Comparison of ENCODE assay signal across 8 cellular contexts in genomic region chr20:2523919-2524434, GRCh38. TPM values are rescaled to one million over a fixed set of nuclear protein-coding genes. Genes with fewer than 3 reads are reported as not detected.
DNase-seq lines count a peak whose midpoint lies in the region; ATAC-seq, FAIRE-seq and TF ChIP-seq lines count a peak whose summit lies in the region.

No MANE protein-coding gene starts in this region.

- POLR2A ChIA-PET in PC-9 (lab: Charles Lee; ENCODE audit: unreplicated experiment): interaction anchor here (0.5 kb wide), 1 partner anchor 781 kb away, joined by 4 read pairs; no protein-coding TSS in a partner anchor

- no peak overlapping the region for H3K4ac ChIP-seq in trophoblast cell (ENCODE audit: low read depth, low read length)

- no peak overlapping the region for H2BK5ac ChIP-seq in trophoblast cell (ENCODE audit: low read depth, low read length, poor library complexity)

- no peaks in the 10 kb centered on the region for H3K4me1 ChIP-seq in PC-9 (replicated peaks; ENCODE audit: insufficient read depth)
- H3K4me1 ChIP-seq in trophoblast cell (ENCODE audit: control insufficient read depth in 1 of 2, insufficient read depth in 2 of 2, low read length in 2 of 2): peaks cover 0 to 4% of the 10 kb centered on the region in 2 experiments
- peaks cover 0 to 2% of the 10 kb centered on the region in 2 donors for H3K4me1 ChIP-seq in small intestine (ENCODE audit: control insufficient read depth in 2 of 2, insufficient read depth in 1 of 2, low read depth in 1 of 2, low read length in 1 of 2)

- CTCF ChIA-PET in Calu3 (lab: Charles Lee): interaction anchor here (0.6 to 1.2 kb wide), 4 partner anchors 90 to 307 kb away, joined by 3 to 4 read pairs (median 3); no protein-coding TSS in a partner anchor
- CTCF ChIA-PET in PC-9 (lab: Charles Lee): interaction anchor here (0.6 to 1.0 kb wide), 5 partner anchors 14 to 530 kb away, joined by 3 to 5 read pairs (median 4); partner anchors contain the start of gene SNRPB

- H3K27me3 Mint-ChIP-seq in Calu3 (ENCODE audit: unreplicated experiment): peaks cover 39% of the 10 kb centered on the region

- peak overlapping the region; percentile 87 for H3K4me3 Mint-ChIP-seq in Calu3 (ENCODE audit: low read depth, unreplicated experiment)

- no peaks in the 10 kb centered on the region for H3K9me3 Mint-ChIP-seq in Calu3 (ENCODE audit: low read depth, unreplicated experiment)

- H3K79me1 ChIP-seq in trophoblast cell (ENCODE audit: low read length): peaks cover 7% of the 10 kb centered on the region

- no peak overlapping the region for H4K91ac ChIP-seq in trophoblast cell (ENCODE audit: low read depth, low read length)

- H3K4me3 ChIP-seq in PC-9: peak overlapping the region; percentile 98; the same call in 1 of the 2 replicates
- H3K4me3 ChIP-seq in epithelial cell of esophagus (ENCODE audit: low read length): peak overlapping the region; percentile 78
- no peak overlapping the region for H3K4me3 ChIP-seq in trophoblast cell (ENCODE audit: low read depth, low read length)
- peak overlapping the region in 1 of 2 donors; percentile 66 for H3K4me3 ChIP-seq in small intestine (ENCODE audit: low read depth in 1 of 2, low read length in 2 of 2)

- intact Hi-C loops in Calu3 (cut with micrococcal nuclease; ENCODE audit: unreplicated experiment): loop anchor here (5.0 kb wide), 1 partner anchor 108 kb away; no protein-coding TSS in a partner anchor
- intact Hi-C loops in PC-9 (cut with micrococcal nuclease; ENCODE audit: unreplicated experiment): loop anchor here (1.0 kb wide), 1 partner anchor 123 kb away; no protein-coding TSS in a partner anchor

- no peaks in the 10 kb centered on the region for H3K9me2 ChIP-seq in PC-9 (ENCODE audit: insufficient read depth)

- H3F3A ChIP-seq in PC-9 (ENCODE audit: insufficient read depth, low read depth): no peaks in the 10 kb centered on the region

- DNase-seq in Calu3: no peak
- DNase-seq in PC-9: no peak
- no peak for DNase-seq in epithelial cell of esophagus (ENCODE audit: low read depth)
- no peak for DNase-seq in trophoblast cell
- DNase-seq in small intestine: no peak
- DNase-seq in midbrain (lab: John Stamatoyannopoulos, UW): no peak
- no peak for DNase-seq in Kasumi-1 (lab: John Stamatoyannopoulos, UW)

- H3K18ac ChIP-seq in trophoblast cell (ENCODE audit: low read length): no peak overlapping the region

- peaks cover 11% of the 10 kb centered on the region for H3K36me3 Mint-ChIP-seq in Calu3 (ENCODE audit: insufficient read depth, unreplicated experiment)

- H3K14ac ChIP-seq in trophoblast cell (ENCODE audit: low read length): no peak overlapping the region

- H4K8ac ChIP-seq in trophoblast cell (ENCODE audit: low read depth, low read length): no peak overlapping the region

- no peak for ATAC-seq in HG03520 (IDR thresholded peaks at IDR 0.05; ENCODE audit: unreplicated experiment)

- no peak overlapping the region for H2AK5ac ChIP-seq in trophoblast cell (ENCODE audit: low read length)

- H3K27me3 ChIP-seq in PC-9 (ENCODE audit: insufficient read depth, low read depth) (peaks cover 15% of the 10 kb centered on the region), trophoblast cell (ENCODE audit: insufficient read depth, low read length) (peaks cover 13% of the 10 kb centered on the region), small intestine (ENCODE audit: control insufficient read depth in 2 of 2, insufficient read depth in 2 of 2, low read length in 2 of 2) (no peaks in the 10 kb centered on the region)

- no peaks in the 10 kb centered on the region for H3K9me3 ChIP-seq in PC-9 (ENCODE audit: insufficient read depth, low read depth)
- H3K9me3 ChIP-seq in trophoblast cell (ENCODE audit: insufficient read depth, low read depth, low read length): no peaks in the 10 kb centered on the region
- H3K9me3 ChIP-seq in small intestine (ENCODE audit: control insufficient read depth, low read depth): no peaks in the 10 kb centered on the region

- no peaks in the 10 kb centered on the region for H3K4me1 Mint-ChIP-seq in Calu3 (ENCODE audit: low read depth, unreplicated experiment)

- H2AFZ ChIP-seq in PC-9 (peak overlapping the region; percentile 99), trophoblast cell (ENCODE audit: insufficient read depth, low read length, poor library complexity) (no peak overlapping the region)

- BruUV-seq in Calu3 (replicated peaks; lab: Mats Ljungman, UMichigan) (no TSS peak), PC-9 (replicated peaks; lab: Mats Ljungman, UMichigan) (no TSS peak)

- FAIRE-seq in small intestine (lab: Jason Lieb, UNC): no peak

- H3K9ac ChIP-seq in trophoblast cell (ENCODE audit: low read length): no peak overlapping the region

- H3K23ac ChIP-seq in trophoblast cell (ENCODE audit: low read length): no peak overlapping the region

- no peak for TF ChIP-seq CTCF in Calu3 (IDR thresholded peaks at IDR 0.05; ENCODE audit: unreplicated experiment)
- TF ChIP-seq CTCF in PC-9 (conservative IDR thresholded peaks at IDR 0.05): no peak
- TF ChIP-seq CTCF in epithelial cell of esophagus (IDR thresholded peaks at IDR 0.05; ENCODE audit: insufficient read depth, low read depth, low read length, missing control alignments): no peak

- H3K27ac Mint-ChIP-seq in Calu3 (ENCODE audit: unreplicated experiment): no peak overlapping the region

- no peak overlapping the region for H2BK120ac ChIP-seq in trophoblast cell (ENCODE audit: insufficient read depth, low read length, poor library complexity)

- WGBS in trophoblast cell (ENCODE audit: extremely low coverage, insufficient coverage, insufficient read length): no CpG with 5 or more reads among the region's 6 CpGs
- 44 to 48% (median 47%) methylated on average over 6 of the region's 6 CpGs for WGBS in small intestine, 3 donors

- H2BK12ac ChIP-seq in trophoblast cell (ENCODE audit: low read length): no peak overlapping the region

- H3K79me2 ChIP-seq in PC-9 (ENCODE audit: low read depth) (no peaks in the 10 kb centered on the region), trophoblast cell (ENCODE audit: control insufficient read depth, insufficient read depth, low read length, poor library complexity) (peaks cover 3% of the 10 kb centered on the region)

- no peaks in the 10 kb centered on the region for H4K20me1 ChIP-seq in PC-9 (ENCODE audit: insufficient read depth)

- no peak overlapping the region for H3K27ac ChIP-seq in PC-9
- H3K27ac ChIP-seq in trophoblast cell (ENCODE audit: low read depth, low read length): no peak overlapping the region
- H3K27ac ChIP-seq in small intestine (ENCODE audit: low read depth in 1 of 2, low read length in 1 of 2): peak overlapping the region in 1 of 2 donors; percentile 96

- H3K4me2 ChIP-seq in PC-9 (peak overlapping the region; percentile 98), trophoblast cell (ENCODE audit: low read length) (peak overlapping the region; percentile 91)

- H3K36me3 ChIP-seq in PC-9 (ENCODE audit: low read depth): no peaks in the 10 kb centered on the region
- H3K36me3 ChIP-seq in trophoblast cell (ENCODE audit: control insufficient read depth in 1 of 2, insufficient read depth in 2 of 2, low read length in 2 of 2): no peaks in the 10 kb centered on the region
- no peaks in the 10 kb centered on the region for H3K36me3 ChIP-seq in small intestine (ENCODE audit: control insufficient read depth in 2 of 2, insufficient read depth in 2 of 2, low read length in 2 of 2)

- H4K12ac ChIP-seq in trophoblast cell (ENCODE audit: low read depth, low read length): no peak overlapping the region

RNA-seq across cellular contexts. Expression of gene TMC2, which starts 12.4 kb away (rescaled TPM):
- not detected in 2 replicates for total RNA-seq in Calu3 (2022)
- not detected in 2 replicates for total RNA-seq in PC-9 (2021)
- not detected in 2 replicates for polyA plus RNA-seq in trophoblast cell (2013)
- under 1 TPM in 1 of 3 donors, not detected in 2; 0.37 TPM for polyA plus RNA-seq in small intestine

RNA-seq across cellular contexts. Expression of gene ZNF343, which starts 15.3 kb away (rescaled TPM):
- total RNA-seq in Calu3 (2022) (6.5 and 6.8 TPM in 2 replicates), PC-9 (2021) (10.0 and 11.9 TPM in 2 replicates)
- 3.2 and 3.3 TPM in 2 replicates for polyA plus RNA-seq in trophoblast cell (2013)
- 1 to 10 TPM; 3.2 to 5.0 (median 4.9) TPM for polyA plus RNA-seq in small intestine

RNA-seq across cellular contexts. Expression of gene SNRPB, which starts 53.4 kb away (rescaled TPM):
- total RNA-seq in Calu3 (2022) (208 and 215 TPM in 2 replicates), PC-9 (2021) (310 and 349 TPM in 2 replicates)
- 239 and 247 TPM in 2 replicates for polyA plus RNA-seq in trophoblast cell (2013)
- polyA plus RNA-seq in small intestine: 100 to 1,000 TPM; 164 to 316 (median 193) TPM
